Comparison of ENCODE assay signal across 7 cellular contexts in genomic region chr15:68781766-68782588, GRCh38. TPM values are rescaled to one million over a fixed set of nuclear protein-coding genes. Genes with fewer than 3 reads are reported as not detected.
DNase-seq lines count a peak whose midpoint lies in the region; ATAC-seq and TF ChIP-seq lines count a peak whose summit lies in the region.

No MANE protein-coding gene starts in this region.

- peaks cover 33% of the 10 kb centered on the region for H3K4me1 Mint-ChIP-seq in activated naive CD4-positive, alpha-beta T cell treated with anti-CD3 and anti-CD28 coated beads, Interleukin-2, amount 50 U/mL, for 24 hours

- no peaks in the 10 kb centered on the region for H3K9me3 Mint-ChIP-seq in activated naive CD4-positive, alpha-beta T cell treated with anti-CD3 and anti-CD28 coated beads, Interleukin-2, amount 50 U/mL, for 24 hours

- intact Hi-C loops in right lobe of liver (cut with DNase I), result no loop called here

- H3K4me3 Mint-ChIP-seq in activated naive CD4-positive, alpha-beta T cell treated with anti-CD3 and anti-CD28 coated beads, Interleukin-2, amount 50 U/mL, for 24 hours, result peak overlapping the region; percentile 54

- POLR2A ChIA-PET in RWPE1 (lab: Yijun Ruan, JAX; ENCODE audit: low non-redundant PET), result no interaction called here

- no peaks in the 10 kb centered on the region for H3K4me1 ChIP-seq in right lobe of liver
- peaks cover 6 to 21% (median 12%) of the 10 kb centered on the region in 5 donors for H3K4me1 ChIP-seq in subcutaneous abdominal adipose tissue (ENCODE audit: control insufficient read depth in 5 of 5, insufficient read depth in 5 of 5, low read length in 5 of 5)

- no peak for TF ChIP-seq POLR2A in right lobe of liver (IDR thresholded peaks at IDR 0.05)

- no peak overlapping the region for H3K9ac ChIP-seq in subcutaneous abdominal adipose tissue (ENCODE audit: low read length in 5 of 5)

- peak overlapping the region; percentile 11; the same call in 1 of the 2 replicates for H3K27ac ChIP-seq in RWPE1
- H3K27ac ChIP-seq in right lobe of liver, result peak overlapping the region; percentile 17 to 55 (median 38)
- peak overlapping the region; percentile 55 for H3K27ac ChIP-seq in subcutaneous abdominal adipose tissue (ENCODE audit: low read depth, low read length)

- ATAC-seq in right lobe of liver (peak; percentile 72 to 85 (median 83)), HG03439 (IDR thresholded peaks at IDR 0.05; ENCODE audit: unreplicated experiment) (no peak), GM21447 (IDR thresholded peaks at IDR 0.05; ENCODE audit: unreplicated experiment) (no peak)

- no peaks in the 10 kb centered on the region for H3K9me3 ChIP-seq in right lobe of liver
- H3K9me3 ChIP-seq in subcutaneous abdominal adipose tissue (ENCODE audit: control insufficient read depth in 5 of 5, low read length in 5 of 5), result no peaks in the 10 kb centered on the region

- H3K27me3 ChIP-seq in right lobe of liver, result no peaks in the 10 kb centered on the region
- no peaks in the 10 kb centered on the region for H3K27me3 ChIP-seq in subcutaneous abdominal adipose tissue (ENCODE audit: control insufficient read depth in 5 of 5, insufficient read depth in 4 of 5, low read length in 5 of 5)

- H3K27me3 Mint-ChIP-seq in activated naive CD4-positive, alpha-beta T cell treated with anti-CD3 and anti-CD28 coated beads, Interleukin-2, amount 50 U/mL, for 24 hours, result no peaks in the 10 kb centered on the region

- CTCF ChIA-PET in RWPE1 (lab: Yijun Ruan, JAX), result no interaction called here

- H3K27ac Mint-ChIP-seq in activated naive CD4-positive, alpha-beta T cell treated with anti-CD3 and anti-CD28 coated beads, Interleukin-2, amount 50 U/mL, for 24 hours, result peak overlapping the region; percentile 85

- DNase-seq in RWPE1 (ENCODE audit: low spot score), result no peak
- DNase-seq in right lobe of liver, result peak; percentile 70 to 78 (median 73)
- no peak for DNase-seq in NCI-H1048 (lab: John Stamatoyannopoulos, UW)

- H3K4me3 ChIP-seq in right lobe of liver (no peak overlapping the region), subcutaneous abdominal adipose tissue (ENCODE audit: low read depth in 1 of 5, low read length in 5 of 5) (no peak overlapping the region)

- TF ChIP-seq CTCF in RWPE1 (conservative IDR thresholded peaks at IDR 0.05; ENCODE audit: low read depth), result no peak
- no peak for TF ChIP-seq CTCF in right lobe of liver (IDR thresholded peaks at IDR 0.05)

- peaks cover 0 to 73% (median 5%) of the 10 kb centered on the region in 4 donors for H3K36me3 ChIP-seq in right lobe of liver
- H3K36me3 ChIP-seq in subcutaneous abdominal adipose tissue (ENCODE audit: control insufficient read depth in 5 of 5, insufficient read depth in 5 of 5, low read length in 5 of 5), result peaks cover 0 to 72% (median 55%) of the 10 kb centered on the region in 5 donors

- 47% methylated on average over 7 of the region's 17 CpGs for WGBS in right lobe of liver (ENCODE audit: insufficient coverage, low coverage, low lambda C conversion rate, missing lambda C conversion rate)

- H3K36me3 Mint-ChIP-seq in activated naive CD4-positive, alpha-beta T cell treated with anti-CD3 and anti-CD28 coated beads, Interleukin-2, amount 50 U/mL, for 24 hours, result peaks cover 10% of the 10 kb centered on the region

RNA-seq across cellular contexts. Expression of gene ANP32A, which starts 38.7 kb away (rescaled TPM):
- total RNA-seq in right lobe of liver, result 10 to 100 TPM; 39.9 to 66.6 (median 49.0) TPM

Comparison
In these comparisons a context has a peak if more than half of its experiments do, and no peak if none do; other contexts are left out.
1. DNase-seq: peak in right lobe of liver (3 of 3); none in RWPE1 (single experiment) and NCI-H1048 (single experiment).
2. ATAC-seq: peak in right lobe of liver (4 of 4); none in HG03439 (single experiment) and GM21447 (single experiment).
3. Peak in every context shown above with its lines, with median percentiles within 50 percentile points of each other: H3K27ac ChIP-seq.